ENCODE assay signal across 12 cellular contexts in genomic region chr5:41735213-41735612, GRCh38.
DNase-seq lines count a peak whose midpoint lies in the region; ATAC-seq and TF ChIP-seq lines count a peak whose summit lies in the region.
"Had no signal": no experiment of that assay in that cellular context is flagged by ENCODE, and none has a peak within 500 bp of the region (broad histone marks: within the 10 kb centered on the region; RNA-seq: fewer than 3 reads in every experiment).

No MANE protein-coding gene starts in this region.

- H3K36me3 ChIP-seq in gastroesophageal sphincter, result peaks cover 0 to 60% of the 10 kb centered on the region in 2 donors

- ATAC-seq in GM18870 (IDR thresholded peaks at IDR 0.05; ENCODE audit: unreplicated experiment), result peak; percentile 88
- ATAC-seq in GM21529 (IDR thresholded peaks at IDR 0.05; ENCODE audit: unreplicated experiment), result peak; percentile 71
- peak; percentile 81 for ATAC-seq in HG02981 (IDR thresholded peaks at IDR 0.05; ENCODE audit: unreplicated experiment)
- peak; percentile 71 for ATAC-seq in HG03565 (IDR thresholded peaks at IDR 0.05; ENCODE audit: unreplicated experiment)
- no peak for ATAC-seq in gastroesophageal sphincter

- TF ChIP-seq POLR2A in gastroesophageal sphincter (IDR thresholded peaks at IDR 0.05), result no peak

- H3K27me3 ChIP-seq in gastroesophageal sphincter, result no peaks in the 10 kb centered on the region

- TF ChIP-seq EP300 in gastroesophageal sphincter (IDR thresholded peaks at IDR 0.05), result no peak

- no peak for TF ChIP-seq CTCF in gastroesophageal sphincter (IDR thresholded peaks at IDR 0.05)

- H3K27ac ChIP-seq in gastroesophageal sphincter, result no peak overlapping the region

- H3K9me3 ChIP-seq in gastroesophageal sphincter, result no peaks in the 10 kb centered on the region

- H3K4me1 ChIP-seq in gastroesophageal sphincter, result no peaks in the 10 kb centered on the region

- no peak overlapping the region for H3K4me3 ChIP-seq in gastroesophageal sphincter

- DNase-seq in mesenteric fat pad (ENCODE audit: low spot score), result no peak
- DNase-seq in foreskin melanocyte, result no peak
- DNase-seq in NCI-H128 (lab: John Stamatoyannopoulos, UW; ENCODE audit: unreplicated experiment), result no peak
- DNase-seq: activated naive CD4-positive, alpha-beta T cell treated with Interleukin-2 at 50 U/mL for 16 hours; immature natural killer cell; NCI-H69; Right ventricle myocardium superior had no signal
